ENCODE assay signal across 1 cellular context in the genomic region with DNA sequence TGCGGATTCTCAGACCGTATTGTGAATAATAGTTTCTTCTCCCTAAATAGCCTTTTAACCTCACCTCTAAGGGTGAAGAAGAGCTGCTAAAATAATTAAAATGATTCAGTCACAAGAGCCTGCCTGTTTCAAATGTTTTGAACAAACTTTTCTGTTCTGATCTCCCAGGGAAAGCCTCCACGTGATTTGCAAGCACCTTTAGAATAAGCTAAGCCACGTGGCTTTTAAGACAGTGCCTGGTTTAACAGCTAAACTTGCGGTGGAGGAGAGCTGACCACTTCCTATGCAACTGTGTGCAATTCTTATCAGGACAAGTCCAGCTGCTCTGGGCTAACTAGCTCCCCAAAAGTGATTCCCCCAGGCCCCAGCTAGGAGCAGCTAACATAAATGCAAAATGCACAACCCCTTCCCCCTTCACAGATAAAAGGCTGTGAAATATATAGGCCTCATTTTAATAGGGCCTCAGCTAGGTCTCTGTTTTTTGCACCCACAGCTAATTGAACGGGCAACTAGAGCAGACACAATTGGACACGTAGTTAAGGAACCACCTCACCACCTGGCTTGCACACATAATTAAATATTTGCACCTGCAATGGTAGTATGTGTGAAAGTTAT.
TF ChIP-seq lines count a peak whose summit lies in the region.

No MANE protein-coding gene starts in this region.

TF ChIP-seq in K562, 482 proteins besides CTCF, POLR2A, EP300 and RAD21 (continued from another document and continues in another):
- TF ChIP-seq ZMIZ1 (IDR thresholded peaks at IDR 0.05; ENCODE audit: low read depth in 2 of 2, low read length in 2 of 2) (peak in 1 of 2 experiments; percentile 89; a peak in 1 of 4 replicates), HES1 (IDR thresholded peaks at IDR 0.05; ENCODE audit: low read depth) (peak; percentile 95), SMAD3 (CRISPR knock-in tag; conservative IDR thresholded peaks at IDR 0.05) (peak; percentile 43; the same call in 1 of the 2 replicates), LCOR (CRISPR knock-in tag; IDR thresholded peaks at IDR 0.05) (peak; percentile 87), GATAD2A (IDR thresholded peaks at IDR 0.05) (0 out of 2 replicates have a peak, but pooled peaks have one; percentile 34), ASH1L (IDR thresholded peaks at IDR 0.05; ENCODE audit: borderline replicate concordance, low read depth, partially characterized antibody) (peak; percentile 51), ETV5 (CRISPR knock-in tag; IDR thresholded peaks at IDR 0.05; ENCODE audit: low read depth) (peak; percentile 94), RCOR1 (IDR thresholded peaks at IDR 0.05; ENCODE audit: borderline replicate concordance in 1 of 2, low read depth in 2 of 2, low read length in 2 of 2) (peak in 1 of 2 experiments; percentile 88; a peak in 3 of 4 replicates), SPI1 (IDR thresholded peaks at IDR 0.05; ENCODE audit: borderline replicate concordance, low read depth, low read length) (peak; percentile 74), ATF7 (IDR thresholded peaks at IDR 0.05) (peak; percentile 72), ARID3A (IDR thresholded peaks at IDR 0.05; ENCODE audit: borderline replicate concordance, low read depth, low read length) (peak; percentile 82; the same call in 1 of the 2 replicates), HNRNPLL (IDR thresholded peaks at IDR 0.05; ENCODE audit: low read depth, low read length, poor library complexity, severe bottlenecking) (peak; percentile 57), KAT7 (CRISPR knock-in tag; IDR thresholded peaks at IDR 0.05; ENCODE audit: borderline replicate concordance) (0 out of 2 replicates have a peak, but pooled peaks have one; percentile 53), MLLT1 (IDR thresholded peaks at IDR 0.05) (peak in 1 of 2 experiments; percentile 94; a peak in 2 of 4 replicates), POLR2G (IDR thresholded peaks at IDR 0.05; ENCODE audit: low read depth, low read length) (no peak), ZBTB40 (IDR thresholded peaks at IDR 0.05) (no peak), ZBTB40 (CRISPR knock-in tag; IDR thresholded peaks at IDR 0.05) (0 out of 2 replicates have a peak, but pooled peaks have one; percentile 45), MTF1 (CRISPR knock-in tag; IDR thresholded peaks at IDR 0.05; ENCODE audit: borderline replicate concordance) (no peak), ELF1 (tag; IDR thresholded peaks at IDR 0.05) (peak; percentile 50; the same call in 1 of the 2 replicates), ZNF830 (CRISPR knock-in tag; IDR thresholded peaks at IDR 0.05) (no peak), ZEB2 (IDR thresholded peaks at IDR 0.05) (peak; percentile 72; the same call in 1 of the 2 replicates), ZFP36 (IDR thresholded peaks at IDR 0.05; ENCODE audit: low read depth, low read length, partially characterized antibody) (peak; percentile 12), THAP7 (CRISPR knock-in tag; IDR thresholded peaks at IDR 0.05) (no peak), MNT (conservative IDR thresholded peaks at IDR 0.05) (peak; percentile 95 to 97)
- TF ChIP-seq, protein P1, sequence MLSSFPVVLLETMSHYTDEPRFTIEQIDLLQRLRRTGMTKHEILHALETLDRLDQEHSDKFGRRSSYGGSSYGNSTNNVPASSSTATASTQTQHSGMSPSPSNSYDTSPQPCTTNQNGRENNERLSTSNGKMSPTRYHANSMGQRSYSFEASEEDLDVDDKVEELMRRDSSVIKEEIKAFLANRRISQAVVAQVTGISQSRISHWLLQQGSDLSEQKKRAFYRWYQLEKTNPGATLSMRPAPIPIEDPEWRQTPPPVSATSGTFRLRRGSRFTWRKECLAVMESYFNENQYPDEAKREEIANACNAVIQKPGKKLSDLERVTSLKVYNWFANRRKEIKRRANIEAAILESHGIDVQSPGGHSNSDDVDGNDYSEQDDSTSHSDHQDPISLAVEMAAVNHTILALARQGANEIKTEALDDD (IDR thresholded peaks at IDR 0.05), result peak; percentile 99
- TF ChIP-seq, protein P2, sequence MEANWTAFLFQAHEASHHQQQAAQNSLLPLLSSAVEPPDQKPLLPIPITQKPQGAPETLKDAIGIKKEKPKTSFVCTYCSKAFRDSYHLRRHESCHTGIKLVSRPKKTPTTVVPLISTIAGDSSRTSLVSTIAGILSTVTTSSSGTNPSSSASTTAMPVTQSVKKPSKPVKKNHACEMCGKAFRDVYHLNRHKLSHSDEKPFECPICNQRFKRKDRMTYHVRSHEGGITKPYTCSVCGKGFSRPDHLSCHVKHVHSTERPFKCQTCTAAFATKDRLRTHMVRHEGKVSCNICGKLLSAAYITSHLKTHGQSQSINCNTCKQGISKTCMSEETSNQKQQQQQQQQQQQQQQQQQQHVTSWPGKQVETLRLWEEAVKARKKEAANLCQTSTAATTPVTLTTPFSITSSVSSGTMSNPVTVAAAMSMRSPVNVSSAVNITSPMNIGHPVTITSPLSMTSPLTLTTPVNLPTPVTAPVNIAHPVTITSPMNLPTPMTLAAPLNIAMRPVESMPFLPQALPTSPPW (CRISPR knock-in tag; IDR thresholded peaks at IDR 0.05), result peak; percentile 79
